In the genomic region with DNA sequence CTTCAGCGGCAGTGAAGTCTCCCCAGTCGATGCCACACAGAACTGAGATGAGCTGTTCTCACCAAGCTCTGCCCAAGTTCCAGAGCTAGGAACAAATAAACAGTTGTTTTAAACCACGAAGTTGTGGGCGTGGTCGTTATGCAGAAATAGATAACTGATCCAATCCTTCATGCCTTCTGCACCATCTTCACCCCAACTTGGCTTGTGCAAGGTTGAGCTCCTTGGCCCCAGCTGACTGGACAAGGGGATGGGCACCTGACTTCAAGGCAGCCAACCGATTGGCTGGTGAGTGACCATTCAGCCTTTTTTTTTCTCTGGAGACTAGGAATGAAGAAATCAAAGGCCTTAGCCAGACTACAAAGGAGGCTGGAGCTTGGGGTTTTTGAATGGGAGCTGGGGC, we compare ENCODE assay signal across 1 cellular context.
TF ChIP-seq lines count a peak whose summit lies in the region.

No MANE protein-coding gene starts in this region.

TF ChIP-seq in HCT116, 20 proteins besides CTCF, POLR2A, EP300 and RAD21 (continued from another document):
- TF ChIP-seq, protein P1, sequence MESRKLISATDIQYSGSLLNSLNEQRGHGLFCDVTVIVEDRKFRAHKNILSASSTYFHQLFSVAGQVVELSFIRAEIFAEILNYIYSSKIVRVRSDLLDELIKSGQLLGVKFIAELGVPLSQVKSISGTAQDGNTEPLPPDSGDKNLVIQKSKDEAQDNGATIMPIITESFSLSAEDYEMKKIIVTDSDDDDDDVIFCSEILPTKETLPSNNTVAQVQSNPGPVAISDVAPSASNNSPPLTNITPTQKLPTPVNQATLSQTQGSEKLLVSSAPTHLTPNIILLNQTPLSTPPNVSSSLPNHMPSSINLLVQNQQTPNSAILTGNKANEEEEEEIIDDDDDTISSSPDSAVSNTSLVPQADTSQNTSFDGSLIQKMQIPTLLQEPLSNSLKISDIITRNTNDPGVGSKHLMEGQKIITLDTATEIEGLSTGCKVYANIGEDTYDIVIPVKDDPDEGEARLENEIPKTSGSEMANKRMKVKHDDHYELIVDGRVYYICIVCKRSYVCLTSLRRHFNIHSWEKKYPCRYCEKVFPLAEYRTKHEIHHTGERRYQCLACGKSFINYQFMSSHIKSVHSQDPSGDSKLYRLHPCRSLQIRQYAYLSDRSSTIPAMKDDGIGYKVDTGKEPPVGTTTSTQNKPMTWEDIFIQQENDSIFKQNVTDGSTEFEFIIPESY (IDR thresholded peaks at IDR 0.05; ENCODE audit: extremely low read depth, insufficient replicate concordance, low read length): no peak
- no peak for TF ChIP-seq SRF (IDR thresholded peaks at IDR 0.05; ENCODE audit: low read depth)
- no peak for TF ChIP-seq JUND (IDR thresholded peaks at IDR 0.05)
- TF ChIP-seq TCF7L2 (IDR thresholded peaks at IDR 0.05; ENCODE audit: borderline replicate concordance, extremely low read depth, insufficient read depth, insufficient read length): no peak
- no peak for TF ChIP-seq ZFX (IDR thresholded peaks at IDR 0.05)
- no peak for TF ChIP-seq CBX3 (IDR thresholded peaks at IDR 0.05; ENCODE audit: low read depth)
